ENCODE assay signal across 30 cellular contexts in genomic region chr20:54005524-54005923, GRCh38.
"Had no signal": no experiment of that assay in that cellular context is flagged by ENCODE, and none has a peak within 500 bp of the region (broad histone marks: within the 10 kb centered on the region; RNA-seq: fewer than 3 reads in every experiment).

No MANE protein-coding gene starts in this region.

- H3K9me3 ChIP-seq: SJSA1, SK-N-SH had no signal

- H3K36me3 ChIP-seq: Peyer's patch, SJSA1 had no signal

- H3K4me3 ChIP-seq: Peyer's patch, SJSA1 had no signal

- DNase-seq: Karpas-422, NCI-H1048, NCI-H1092 treated with DMSO at 0.1 percent for 48 hours, NCI-H1105 treated with DMSO at 0.1 percent for 48 hours, NCI-H1417, NCI-H1436, NCI-H146, NCI-H1694, NCI-H187, NCI-H1930, NCI-H2029 treated with DMSO at 0.1 percent for 48 hours, NCI-H2081 treated with DMSO at 0.1 percent for 48 hours, NCI-H2107, NCI-H2171, NCI-H226, NCI-H446 treated with DMSO at 0.1 percent for 48 hours, NCI-H510A, NCI-H524, NCI-H526, NCI-H69, NCI-H748 treated with DMSO at 0.1 percent for 48 hours, NCI-H82, Peyer's patch, Right ventricle myocardium superior, RPMI8226, SHP77 treated with DMSO at 0.1 percent for 48 hours, SK-N-SH, SW 1271, T-helper 1 cell had no signal

- H3K27ac ChIP-seq: Peyer's patch, SJSA1 had no signal

- H3K9ac ChIP-seq: SK-N-SH had no signal

- H3K27me3 ChIP-seq: Peyer's patch, SJSA1 had no signal

- H3K4me2 ChIP-seq: SK-N-SH had no signal

- H3K9me2 ChIP-seq: SK-N-SH had no signal

- H3K4me1 ChIP-seq: Peyer's patch, SJSA1 had no signal
